ENCODE assay signal across 16 cellular contexts in the genomic region with DNA sequence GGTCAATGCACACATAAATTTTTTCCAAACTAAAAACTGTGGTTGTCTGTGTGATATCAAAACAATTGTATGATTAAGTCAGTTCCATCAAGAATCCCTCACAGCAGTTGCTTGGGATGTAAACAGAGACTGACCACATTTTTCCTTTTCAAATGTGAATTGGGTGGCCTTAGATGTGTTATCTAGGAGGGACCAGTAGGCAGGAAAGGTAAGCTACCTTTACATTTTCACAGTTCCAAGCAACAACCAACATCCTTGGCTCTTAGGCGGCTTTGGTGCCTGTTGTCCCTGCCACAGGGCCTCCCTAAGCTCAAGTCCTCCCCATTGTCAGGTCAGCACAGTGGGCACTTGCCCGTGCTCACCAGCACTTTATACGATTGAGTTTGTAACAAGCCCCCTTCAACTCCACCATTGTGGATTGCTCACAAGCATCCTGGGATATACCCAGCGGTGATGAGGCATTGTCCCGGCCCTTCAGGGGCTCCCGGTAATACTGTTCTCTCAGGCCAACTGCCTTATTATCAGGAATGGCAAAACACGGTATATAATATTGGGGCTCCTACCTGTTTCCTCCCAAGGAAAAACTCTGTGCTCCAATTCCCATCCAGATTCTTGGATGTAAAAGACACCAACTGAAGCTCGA.
DNase-seq lines count a peak whose midpoint lies in the region; ATAC-seq and TF ChIP-seq lines count a peak whose summit lies in the region.
"Had no signal": no experiment of that assay in that cellular context is flagged by ENCODE, and none has a peak within 500 bp of the region (broad histone marks: within the 10 kb centered on the region; RNA-seq: fewer than 3 reads in every experiment).

No MANE protein-coding gene starts in this region.

- H3K23ac ChIP-seq in mesenchymal stem cell (ENCODE audit: low read length in 2 of 2) = no peak overlapping the region

- H3K27me3 ChIP-seq in DND-41 (ENCODE audit: insufficient read depth, low read length, poor library complexity) (no peaks in the 10 kb centered on the region), mesenchymal stem cell (ENCODE audit: control insufficient read depth in 1 of 2, insufficient read depth in 1 of 2, low read length in 2 of 2) (peaks cover 0 to 6% of the 10 kb centered on the region in 2 experiments), psoas muscle (ENCODE audit: insufficient read depth in 3 of 3, low read length in 2 of 3) (no peaks in the 10 kb centered on the region)
- H3K27me3 ChIP-seq in CD8-positive, alpha-beta memory T cell (ENCODE audit: insufficient read depth, low read length, poor library complexity, severe bottlenecking) = no peaks in the 10 kb centered on the region

- no peak overlapping the region for H3K4me3 Mint-ChIP-seq in CD8-positive, alpha-beta memory T cell
- H3K4me3 Mint-ChIP-seq: CD4-positive, alpha-beta T cell had no signal

- no peak overlapping the region for H3K14ac ChIP-seq in mesenchymal stem cell (ENCODE audit: low read length in 2 of 2)

- H3K9me3 ChIP-seq in DND-41 (ENCODE audit: insufficient read depth, low read length, severe bottlenecking) (no peaks in the 10 kb centered on the region), mesenchymal stem cell (ENCODE audit: control insufficient read depth, low read length) (no peaks in the 10 kb centered on the region), psoas muscle (no peaks in the 10 kb centered on the region)
- no peaks in the 10 kb centered on the region for H3K9me3 ChIP-seq in CD8-positive, alpha-beta memory T cell (ENCODE audit: low read length)
- H3K9me3 ChIP-seq: A549, HAP-1 had no signal

- H2BK15ac ChIP-seq in mesenchymal stem cell (ENCODE audit: low read depth, poor library complexity, severe bottlenecking) = peak overlapping the region; percentile 65

- H3K4me3 ChIP-seq in DND-41 (ENCODE audit: low read depth in 1 of 2, low read length in 2 of 2) (no peak overlapping the region), mesenchymal stem cell (ENCODE audit: insufficient read depth in 1 of 2, low read depth in 1 of 2, low read length in 2 of 2) (no peak overlapping the region), psoas muscle (no peak overlapping the region)
- no peak overlapping the region for H3K4me3 ChIP-seq in CD8-positive, alpha-beta memory T cell (ENCODE audit: low read length)
- H3K4me3 ChIP-seq: A549, HAP-1 had no signal

- H4K91ac ChIP-seq in mesenchymal stem cell (ENCODE audit: low read length) = no peak overlapping the region

- no peak overlapping the region for H4K8ac ChIP-seq in mesenchymal stem cell (ENCODE audit: low read length)

- no peak for DNase-seq in DND-41
- DNase-seq in astrocyte of the hippocampus (ENCODE audit: low read depth, low spot score) = peak; percentile 12
- no peak for DNase-seq in mesenchymal stem cell
- DNase-seq in psoas muscle = no peak
- no peak for DNase-seq in CD8-positive, alpha-beta memory T cell
- DNase-seq in NCI-H2107 (lab: John Stamatoyannopoulos, UW) = no peak
- DNase-seq in omental fat pad (ENCODE audit: low spot score) = no peak
- DNase-seq: AML-193; CD4-positive, alpha-beta T cell; DMS153; DMS79; GF-D8 had no signal

- no peaks in the 10 kb centered on the region for H3K36me3 ChIP-seq in DND-41 (ENCODE audit: insufficient read depth, low read length)
- no peaks in the 10 kb centered on the region for H3K36me3 ChIP-seq in mesenchymal stem cell (ENCODE audit: control insufficient read depth in 1 of 2, insufficient read depth in 2 of 2, low read depth in 1 of 2, low read length in 2 of 2)
- H3K36me3 ChIP-seq in psoas muscle (ENCODE audit: insufficient read depth in 1 of 2, low read depth in 1 of 2) = no peaks in the 10 kb centered on the region
- H3K36me3 ChIP-seq in CD8-positive, alpha-beta memory T cell (ENCODE audit: insufficient read depth, low read length) = no peaks in the 10 kb centered on the region
- H3K36me3 ChIP-seq: HAP-1 had no signal

- H3K27ac Mint-ChIP-seq in CD8-positive, alpha-beta memory T cell = peak overlapping the region in 1 of 8 donors; percentile 62

- CTCF ChIA-PET in CD8-positive, alpha-beta memory T cell (lab: Charles Lee) = no interaction called here

- ATAC-seq in DND-41 (ENCODE audit: insufficient read depth, low read depth) = no peak
- ATAC-seq in psoas muscle = no peak
- no peak for ATAC-seq in omental fat pad (ENCODE audit: low FRiP score)
- ATAC-seq: A549 had no signal

- no peaks in the 10 kb centered on the region for H4K20me1 ChIP-seq in DND-41 (ENCODE audit: insufficient read depth, low read length)

- no peak overlapping the region for H2AK5ac ChIP-seq in mesenchymal stem cell (ENCODE audit: low read length, severe bottlenecking)

- no peak overlapping the region for H3K18ac ChIP-seq in mesenchymal stem cell (ENCODE audit: low read depth in 1 of 2, low read length in 2 of 2)

- no peaks in the 10 kb centered on the region for H3K79me1 ChIP-seq in mesenchymal stem cell (replicated peaks; ENCODE audit: low read length, poor library complexity, severe bottlenecking)

- POLR2A ChIA-PET in CD8-positive, alpha-beta memory T cell (lab: Charles Lee) = no interaction called here

- H2AFZ ChIP-seq in DND-41 (ENCODE audit: low read depth, low read length) (no peak overlapping the region), mesenchymal stem cell (ENCODE audit: low read depth, low read length) (no peak overlapping the region)

- H3K4me1 ChIP-seq in DND-41 (ENCODE audit: insufficient read depth, low read length) (peaks cover 42% of the 10 kb centered on the region), mesenchymal stem cell (ENCODE audit: control insufficient read depth, insufficient read depth, low read depth, low read length) (no peaks in the 10 kb centered on the region), psoas muscle (peaks cover 17% of the 10 kb centered on the region)
- peaks cover 23% of the 10 kb centered on the region for H3K4me1 ChIP-seq in CD8-positive, alpha-beta memory T cell (ENCODE audit: insufficient read depth, low read length)

- H3K79me2 ChIP-seq in DND-41 (ENCODE audit: insufficient read depth, low read length) = no peaks in the 10 kb centered on the region

- no peak overlapping the region for H3K4ac ChIP-seq in mesenchymal stem cell (ENCODE audit: low read depth in 1 of 2, low read length in 2 of 2)

- TF ChIP-seq CTCF in DND-41 (IDR thresholded peaks at IDR 0.05; ENCODE audit: borderline replicate concordance, extremely low read depth, low read length, poor library complexity, severe bottlenecking) (no peak), psoas muscle (IDR thresholded peaks at IDR 0.05) (no peak), omental fat pad (IDR thresholded peaks at IDR 0.05) (no peak)

- peak overlapping the region; percentile 87; the same call in 1 of the 2 replicates for H3K27ac ChIP-seq in DND-41 (ENCODE audit: low read length)
- no peak overlapping the region for H3K27ac ChIP-seq in mesenchymal stem cell (ENCODE audit: low read length, poor library complexity, severe bottlenecking)
- H3K27ac ChIP-seq in psoas muscle = peak overlapping the region; percentile 38
- H3K27ac ChIP-seq in CD8-positive, alpha-beta memory T cell (ENCODE audit: low read depth, low read length) = no peak overlapping the region
- H3K27ac ChIP-seq: 22Rv1, A549, C4-2B had no signal

- peaks cover 0 to 2% (median 0%) of the 10 kb centered on the region in 3 donors for H3K36me3 Mint-ChIP-seq in CD8-positive, alpha-beta memory T cell

- H2BK12ac ChIP-seq in mesenchymal stem cell (ENCODE audit: low read length in 2 of 2) = no peak overlapping the region

- peaks cover 23 to 25% (median 25%) of the 10 kb centered on the region in 3 donors for H3K4me1 Mint-ChIP-seq in CD8-positive, alpha-beta memory T cell

- no peak overlapping the region for H2BK120ac ChIP-seq in mesenchymal stem cell (ENCODE audit: low read depth, low read length)

- no peak overlapping the region for H3K9ac ChIP-seq in DND-41 (ENCODE audit: low read depth, low read length)
- H3K9ac ChIP-seq in mesenchymal stem cell (ENCODE audit: low read length) = no peak overlapping the region

- intact Hi-C loops in psoas muscle (cut with DNase I) = no loop called here

- no peak overlapping the region for H2BK5ac ChIP-seq in mesenchymal stem cell (ENCODE audit: low read depth, low read length, poor library complexity, severe bottlenecking)

- H3K4me2 ChIP-seq in DND-41 (ENCODE audit: insufficient read depth, low read length) = no peak overlapping the region
- H3K4me2 ChIP-seq in mesenchymal stem cell (ENCODE audit: low read length, poor library complexity, severe bottlenecking) = no peak overlapping the region
- H3K4me2 ChIP-seq: A549 had no signal

- 87% methylated on average over 8 of the region's 8 CpGs for WGBS in mesenchymal stem cell
- WGBS in psoas muscle, 3 donors = 82 to 93% (median 84%) methylated on average over 8 of the region's 8 CpGs

- peaks cover 0 to 3% (median 0%) of the 10 kb centered on the region in 5 donors for H3K9me3 Mint-ChIP-seq in CD8-positive, alpha-beta memory T cell

- no peaks in the 10 kb centered on the region for H3K27me3 Mint-ChIP-seq in CD8-positive, alpha-beta memory T cell
- H3K27me3 Mint-ChIP-seq: CD4-positive, alpha-beta T cell had no signal

Comparison
In these comparisons a context has a peak if more than half of its experiments do, and no peak if none do; other contexts are left out.
1. H3K27ac ChIP-seq: peak in DND-41 (single experiment) and psoas muscle (single experiment); none in mesenchymal stem cell (single experiment) and CD8-positive, alpha-beta memory T cell (single experiment).